ENCODE assay signal across 18 cellular contexts in the genomic region with DNA sequence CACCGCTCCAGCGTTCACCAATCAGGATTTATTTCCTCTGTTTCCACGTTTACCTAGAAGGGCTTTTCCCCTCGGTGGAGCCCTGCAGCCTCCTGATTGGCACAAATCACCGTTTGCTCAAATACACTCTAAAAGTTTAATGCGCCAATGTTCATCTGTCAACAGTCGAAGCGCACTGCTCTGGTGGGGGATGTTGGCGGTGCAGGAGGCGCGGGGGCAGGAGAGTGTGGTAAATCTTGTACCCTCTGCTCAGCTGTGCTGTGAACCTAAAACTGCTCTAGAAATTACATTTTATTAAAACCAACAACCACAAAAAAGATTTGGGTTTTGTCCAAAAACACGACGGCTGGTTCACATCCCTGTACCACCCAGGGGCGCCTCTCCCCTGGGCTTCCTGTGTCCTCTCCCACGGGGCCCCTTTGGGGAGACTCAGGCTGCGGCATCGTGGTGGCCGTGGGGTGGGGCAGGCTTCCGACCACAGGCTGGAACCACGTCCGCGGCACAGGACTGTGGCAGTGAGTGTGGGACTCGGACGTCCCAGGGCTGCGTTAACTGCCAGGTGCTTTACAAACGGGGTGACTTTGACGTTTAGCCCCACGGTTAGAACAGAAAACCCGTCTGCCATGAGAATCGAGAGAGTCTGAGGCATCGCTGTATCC. TPM values are rescaled to one million over a fixed set of nuclear protein-coding genes. Genes with fewer than 3 reads are reported as not detected.
DNase-seq lines count a peak whose midpoint lies in the region; ATAC-seq, FAIRE-seq and TF ChIP-seq lines count a peak whose summit lies in the region.
"Had no signal": no experiment of that assay in that cellular context is flagged by ENCODE, and none has a peak within 500 bp of the region (broad histone marks: within the 10 kb centered on the region; RNA-seq: fewer than 3 reads in every experiment).

No MANE protein-coding gene starts in this region.

- H3K27me3 Mint-ChIP-seq in nephron progenitor cell (ENCODE audit: low read depth, poor library complexity): peaks cover 17% of the 10 kb centered on the region

- peak; percentile 34 to 43 for ATAC-seq in activated naive CD4-positive, alpha-beta T cell treated with anti-CD3 and anti-CD28 coated beads, Interleukin-2, amount 50 U/mL, for 72 hours
- ATAC-seq in IMR-90 (ENCODE audit: low read depth) (no peak), HG02970 (IDR thresholded peaks at IDR 0.05; ENCODE audit: low FRiP score, unreplicated experiment) (no peak), GM19455 (IDR thresholded peaks at IDR 0.05; ENCODE audit: unreplicated experiment) (no peak)
- ATAC-seq: PC-3 had no signal

- POLR2A ChIA-PET in IMR-90 (lab: Charles Lee; ENCODE audit: unreplicated experiment): no interaction called here
- POLR2A ChIA-PET in H1 (lab: Charles Lee; ENCODE audit: partially characterized antibody): interaction anchor here (0.8 kb wide), 1 partner anchor 31 kb away, joined by 3 read pairs; no protein-coding TSS in a partner anchor

- TF ChIP-seq POLR2A in IMR-90 (IDR thresholded peaks at IDR 0.05; ENCODE audit: low read depth, low read length): no peak
- TF ChIP-seq POLR2A in H1 (IDR thresholded peaks at IDR 0.05; ENCODE audit: control extremely low read depth in 1 of 2, low read depth in 2 of 2, low read length in 2 of 2): no peak

- TF ChIP-seq RAD21 in IMR-90 (IDR thresholded peaks at IDR 0.05; ENCODE audit: low read length): no peak
- TF ChIP-seq RAD21 in H1 (IDR thresholded peaks at IDR 0.05 in 1 of 2, conservative IDR thresholded peaks at IDR 0.05 in 1 of 2; ENCODE audit: low read depth in 2 of 2, low read length in 2 of 2): no peak

- H3K27me3 ChIP-seq in IMR-90 (ENCODE audit: control insufficient read depth, insufficient read depth, low read length): peaks cover 44% of the 10 kb centered on the region
- no peaks in the 10 kb centered on the region for H3K27me3 ChIP-seq in H1 (replicated peaks in 1 of 4; ENCODE audit: control insufficient read depth in 3 of 4, extremely low read depth in 1 of 4, insufficient read depth in 3 of 4, low read length in 3 of 4)

- no peak overlapping the region for H3K18ac ChIP-seq in IMR-90 (ENCODE audit: low read depth, low read length)
- H3K18ac ChIP-seq in H1 (ENCODE audit: extremely low read depth, low read length): no peak overlapping the region

- H3K4me3 ChIP-seq in IMR-90 (ENCODE audit: insufficient read depth, low read depth, low read length) (no peak overlapping the region), H1 (ENCODE audit: extremely low read depth in 1 of 4, insufficient read depth in 2 of 4, low read depth in 3 of 4, low read length in 4 of 4) (no peak overlapping the region)
- H3K4me3 ChIP-seq: SJSA1 had no signal

- dilution Hi-C loops in IMR-90 (cut with HindIII; ENCODE audit: low sequenced_read_pairs, unreplicated experiment): no loop called here

- H4K20me1 ChIP-seq in IMR-90 (ENCODE audit: insufficient read depth, low read length) (no peaks in the 10 kb centered on the region), H1 (replicated peaks in 1 of 2; ENCODE audit: control insufficient read depth in 1 of 2, insufficient read depth in 2 of 2, low read length in 2 of 2) (no peaks in the 10 kb centered on the region)

- FAIRE-seq in H1 (lab: Jason Lieb, UNC): no peak
- FAIRE-seq: D721Med had no signal

- intact Hi-C loops in IMR-90 (cut with micrococcal nuclease) (no loop called here), posterior vena cava (cut with DNase I) (no loop called here)

- H3K36me3 ChIP-seq in IMR-90 (ENCODE audit: control insufficient read depth, insufficient read depth, low read length) (no peaks in the 10 kb centered on the region), H1 (ENCODE audit: control insufficient read depth in 2 of 4, insufficient read depth in 4 of 4, low read length in 3 of 4) (no peaks in the 10 kb centered on the region)
- H3K36me3 ChIP-seq: SJSA1 had no signal

- no peak overlapping the region for H3K23ac ChIP-seq in IMR-90 (ENCODE audit: low read depth, low read length)
- no peak overlapping the region for H3K23ac ChIP-seq in H1 (ENCODE audit: insufficient read length)

- H2BK5ac ChIP-seq in IMR-90 (ENCODE audit: low read depth, low read length, poor library complexity, severe bottlenecking) (no peak overlapping the region), H1 (ENCODE audit: low read depth, low read length) (no peak overlapping the region)

- no peak overlapping the region for H4K91ac ChIP-seq in IMR-90 (ENCODE audit: insufficient read depth, low read depth, low read length)
- H4K91ac ChIP-seq in H1 (replicated peaks; ENCODE audit: insufficient read length, low read length): no peak overlapping the region

- no peak overlapping the region for H3K27ac Mint-ChIP-seq in activated naive CD4-positive, alpha-beta T cell treated with anti-CD3 and anti-CD28 coated beads, Interleukin-2, amount 50 U/mL, for 72 hours
- no peak overlapping the region for H3K27ac Mint-ChIP-seq in nephron progenitor cell
- H3K27ac Mint-ChIP-seq: CD4-positive, alpha-beta memory T cell; IgD-negative memory B cell had no signal

- H3K9me3 ChIP-seq in IMR-90 (ENCODE audit: control insufficient read depth, insufficient read depth, low read length): peaks cover 10% of the 10 kb centered on the region
- H3K9me3 ChIP-seq in H1 (ENCODE audit: insufficient read depth in 2 of 2, low read depth in 1 of 2, low read length in 1 of 2): peaks cover 0 to 5% of the 10 kb centered on the region in 2 experiments; a peak in 2 of 4 replicates
- H3K9me3 ChIP-seq: SJSA1 had no signal

- H3K4me3 Mint-ChIP-seq in nephron progenitor cell: no peak overlapping the region
- H3K4me3 Mint-ChIP-seq: H9, IgD-negative memory B cell had no signal

- 50% methylated on average over 22 of the region's 31 CpGs; no CpG with 5 or more reads in 1 of the 2 experiments for WGBS in IMR-90 (ENCODE audit: extremely low coverage in 2 of 2, insufficient read length in 1 of 2), 2 experiments
- WGBS in H1 (ENCODE audit: extremely low coverage in 1 of 2, insufficient coverage in 1 of 2, insufficient read length in 1 of 2, insufficient replicate concordance in 2 of 2, low coverage in 1 of 2, low lambda C conversion rate in 2 of 2, missing lambda C conversion rate in 1 of 2), 2 experiments: 89% methylated on average over 31 of the region's 31 CpGs; no CpG with 5 or more reads in 1 of the 2 experiments

- no TSS peak for BruUV-seq in IMR-90 (replicated peaks; lab: Mats Ljungman, UMichigan)

- H3K79me1 ChIP-seq in IMR-90 (ENCODE audit: low read depth in 1 of 2, low read length in 2 of 2) (no peaks in the 10 kb centered on the region), H1 (ENCODE audit: low read depth, low read length) (no peaks in the 10 kb centered on the region)

- H3K9ac ChIP-seq in IMR-90 (ENCODE audit: low read depth, low read length) (no peak overlapping the region), H1 (replicated peaks in 1 of 4; ENCODE audit: extremely low read depth in 1 of 4, low read depth in 3 of 4, low read length in 3 of 4) (no peak overlapping the region)

- DNase-seq in activated naive CD4-positive, alpha-beta T cell treated with anti-CD3 and anti-CD28 coated beads, Interleukin-2, amount 50 U/mL, for 72 hours (ENCODE audit: low spot score in 2 of 2): no peak
- DNase-seq in activated naive CD4-positive, alpha-beta T cell (lab: John Stamatoyannopoulos, UW): no peak
- DNase-seq in IMR-90 (no peak), H1 (ENCODE audit: low read depth in 1 of 2, low spot score in 2 of 2) (no peak), posterior vena cava (ENCODE audit: low spot score) (peak; percentile 70), nephron progenitor cell (no peak)
- DNase-seq: CD4-positive, alpha-beta memory T cell; H9; NCI-H1048; NCI-H2107; NCI-H226; NCI-H526; PC-3 had no signal

- H2BK15ac ChIP-seq in IMR-90 (ENCODE audit: low read depth, low read length) (no peak overlapping the region), H1 (ENCODE audit: low read length) (no peak overlapping the region)

- H3K9me1 ChIP-seq in IMR-90 (ENCODE audit: insufficient read depth, low read length): no peaks in the 10 kb centered on the region

- no peak for TF ChIP-seq EP300 in H1 (IDR thresholded peaks at IDR 0.05; ENCODE audit: borderline replicate concordance in 1 of 2, low read depth in 2 of 2, low read length in 2 of 2)

- H3K4me1 ChIP-seq in IMR-90 (ENCODE audit: control insufficient read depth, insufficient read depth, low read length) (no peaks in the 10 kb centered on the region), H1 (replicated peaks in 1 of 4; ENCODE audit: control insufficient read depth in 3 of 4, insufficient read depth in 4 of 4, low read length in 3 of 4) (no peaks in the 10 kb centered on the region; a peak in 1 of 7 replicates)
- H3K4me1 ChIP-seq: SJSA1 had no signal

- H3K4me2 ChIP-seq in IMR-90 (ENCODE audit: low read depth, low read length) (no peak overlapping the region), H1 (ENCODE audit: insufficient read depth in 1 of 2, low read depth in 2 of 2, low read length in 2 of 2) (no peak overlapping the region)

- no peaks in the 10 kb centered on the region for H3K79me2 ChIP-seq in H1 (ENCODE audit: control insufficient read depth in 1 of 2, insufficient read depth in 2 of 2, low read length in 2 of 2)

- no peaks in the 10 kb centered on the region for H3K23me2 ChIP-seq in H1 (ENCODE audit: low read depth, low read length)

- no peaks in the 10 kb centered on the region for H3K9me3 Mint-ChIP-seq in activated naive CD4-positive, alpha-beta T cell treated with anti-CD3 and anti-CD28 coated beads, Interleukin-2, amount 50 U/mL, for 72 hours
- H3K9me3 Mint-ChIP-seq in nephron progenitor cell: peaks cover 36% of the 10 kb centered on the region
- H3K9me3 Mint-ChIP-seq: IgD-negative memory B cell had no signal

- H2AK5ac ChIP-seq in IMR-90 (ENCODE audit: low read depth, low read length) (no peak overlapping the region), H1 (ENCODE audit: low read depth, low read length) (no peak overlapping the region)

- H3K4ac ChIP-seq in IMR-90 (ENCODE audit: low read depth, low read length) (no peak overlapping the region), H1 (replicated peaks; ENCODE audit: insufficient read length, low read depth, low read length) (no peak overlapping the region)

- no peaks in the 10 kb centered on the region for H3K36me3 Mint-ChIP-seq in activated naive CD4-positive, alpha-beta T cell treated with anti-CD3 and anti-CD28 coated beads, Interleukin-2, amount 50 U/mL, for 72 hours
- H3K36me3 Mint-ChIP-seq in nephron progenitor cell (ENCODE audit: low read depth): peaks cover 9% of the 10 kb centered on the region
- H3K36me3 Mint-ChIP-seq: CD4-positive, alpha-beta memory T cell; IgD-negative memory B cell had no signal

- H2BK20ac ChIP-seq in IMR-90 (ENCODE audit: low read depth, low read length) (no peak overlapping the region), H1 (ENCODE audit: low read length) (no peak overlapping the region)

- H3K4me1 Mint-ChIP-seq in nephron progenitor cell: peaks cover 11% of the 10 kb centered on the region
- H3K4me1 Mint-ChIP-seq: H9 had no signal

- CTCF ChIA-PET in IMR-90 (lab: Yijun Ruan, JAX) (no interaction called here), H1 (lab: Charles Lee; ENCODE audit: partially characterized antibody) (interaction anchor here (2.5 kb wide), 1 partner anchor 15 kb away, joined by 8 read pairs; no protein-coding TSS in a partner anchor)

- H3K56ac ChIP-seq in IMR-90 (ENCODE audit: extremely low read depth, insufficient read depth, low read length): no peak overlapping the region
- H3K56ac ChIP-seq in H1 (replicated peaks; ENCODE audit: insufficient read length, low read depth, low read length): no peak overlapping the region

- in situ Hi-C loops in IMR-90 (cut with MboI; ENCODE audit: low sequenced_read_pairs): no loop called here

- H2BK12ac ChIP-seq in H1 (ENCODE audit: low read depth, low read length): no peak overlapping the region

- TF ChIP-seq CTCF in IMR-90 (conservative IDR thresholded peaks at IDR 0.05; ENCODE audit: low read depth, low read length) (no peak), H1 (IDR thresholded peaks at IDR 0.05; ENCODE audit: control extremely low read depth in 1 of 3, insufficient read depth in 1 of 3, low read depth in 1 of 3, low read length in 3 of 3) (no peak), nephron progenitor cell (IDR thresholded peaks at IDR 0.05) (no peak)

- H2AFZ ChIP-seq in IMR-90 (replicated peaks; ENCODE audit: low read length, poor library complexity) (peak overlapping the region; percentile 41), H1 (ENCODE audit: low read length) (no peak overlapping the region)

- no peak overlapping the region for H3K14ac ChIP-seq in IMR-90 (replicated peaks; ENCODE audit: low read depth, low read length)
- H3K14ac ChIP-seq in H1 (ENCODE audit: insufficient read length): no peak overlapping the region

- H3K27ac ChIP-seq in IMR-90 (ENCODE audit: insufficient read depth, low read length): no peak overlapping the region
- H3K27ac ChIP-seq in H1 (ENCODE audit: low read depth, low read length): no peak overlapping the region
- H3K27ac ChIP-seq: SJSA1 had no signal

- H2BK120ac ChIP-seq in IMR-90 (ENCODE audit: low read depth, low read length): no peak overlapping the region
- no peak overlapping the region for H2BK120ac ChIP-seq in H1 (replicated peaks; ENCODE audit: low read depth, low read length)

- no peak overlapping the region for H2AK9ac ChIP-seq in IMR-90 (replicated peaks; ENCODE audit: low read depth, low read length, poor library complexity)

- H4K5ac ChIP-seq in IMR-90 (ENCODE audit: low read depth, low read length): no peak overlapping the region
- no peak overlapping the region for H4K5ac ChIP-seq in H1 (ENCODE audit: insufficient read length, low read depth, low read length)

- H4K8ac ChIP-seq in IMR-90 (ENCODE audit: low read depth in 2 of 2, low read length in 2 of 2) (no peak overlapping the region), H1 (ENCODE audit: extremely low read depth, insufficient read depth, low read length) (peak overlapping the region; percentile 68; the same call in 1 of the 2 replicates)

RNA-seq across cellular contexts. Expression of a gene that starts 13.5 kb away (rescaled TPM):
- not detected for total RNA-seq in activated naive CD4-positive, alpha-beta T cell treated with anti-CD3 and anti-CD28 coated beads, Interleukin-2, amount 50 U/mL, for 72 hours
- total RNA-seq in IMR-90 (2012; rRNA removed) (not detected in 2 replicates), posterior vena cava (not detected)
- polyA plus RNA-seq in IMR-90 (2012; rRNA removed) (not detected in 2 replicates), H1 (2011; rRNA removed) (not detected in 2 replicates)
- not detected in 2 replicates for polyA plus RNA-seq in IMR-90 (2012; cell fraction: cytosol; rRNA removed)
- not detected in 2 replicates for polyA plus RNA-seq in IMR-90 (2012; cell fraction: nucleus; rRNA removed; ENCODE audit: low replicate concordance)
- not detected in 2 replicates for total RNA-seq in H1 (2021; fragmentation: NEBNext Ultra II Directional; extraction: Animal tissue kit (Norgen Biotek cat#: 25700))
- polyA plus RNA-seq in H1 (2011; cell fraction: cytosol; rRNA removed): not detected
- polyA plus RNA-seq in H1 (2011; cell fraction: nucleus; rRNA removed): not detected
- polyA plus RNA-seq in H1 (2012, experiment 1 of 2): not detected in 4 replicates
- polyA plus RNA-seq in H1 (2012, experiment 2 of 2): not detected
- polyA plus RNA-seq in H1 (2013, experiment 1 of 2): not detected
- not detected for polyA plus RNA-seq in H1 (2013, experiment 2 of 2)
- not detected in 2 replicates for polyA minus RNA-seq in H1 (2011; rRNA and poly(A)+ RNA removed)
- polyA minus RNA-seq in H1 (2011; cell fraction: cytosol; rRNA and poly(A)+ RNA removed): not detected
- polyA minus RNA-seq in H1 (2011; cell fraction: nucleus; rRNA and poly(A)+ RNA removed): not detected
- total RNA-seq: CD4-positive, alpha-beta memory T cell; H9; PC-3; SJSA1 had no signal
- polyA plus RNA-seq: CD4-positive, alpha-beta memory T cell; IgD-negative memory B cell had no signal

RNA-seq across cellular contexts. Expression of a gene that starts 32.0 kb away (rescaled TPM):
- under 1 TPM; 0.11 to 0.12 TPM for total RNA-seq in activated naive CD4-positive, alpha-beta T cell treated with anti-CD3 and anti-CD28 coated beads, Interleukin-2, amount 50 U/mL, for 72 hours
- not detected in 2 replicates for total RNA-seq in IMR-90 (2012; rRNA removed)
- not detected in 2 replicates for polyA plus RNA-seq in IMR-90 (2012; rRNA removed)
- 0.01 TPM in 1 of 2 replicates, not detected in the other for polyA plus RNA-seq in IMR-90 (2012; cell fraction: cytosol; rRNA removed)
- 0.04 and 0.05 TPM in 2 replicates for polyA plus RNA-seq in IMR-90 (2012; cell fraction: nucleus; rRNA removed; ENCODE audit: low replicate concordance)
- 0.08 and 0.20 TPM in 2 replicates for total RNA-seq in H1 (2021; fragmentation: NEBNext Ultra II Directional; extraction: Animal tissue kit (Norgen Biotek cat#: 25700))
- polyA plus RNA-seq in H1 (2011; rRNA removed): 0.15 and 0.17 TPM in 2 replicates
- 0.18 TPM for polyA plus RNA-seq in H1 (2011; cell fraction: cytosol; rRNA removed)
- polyA plus RNA-seq in H1 (2011; cell fraction: nucleus; rRNA removed): 0.63 TPM
- 0.10 to 0.20 TPM (median 0.13 TPM) in 4 replicates for polyA plus RNA-seq in H1 (2012, experiment 1 of 2)
- not detected for polyA plus RNA-seq in H1 (2012, experiment 2 of 2)
- 0.04 TPM for polyA plus RNA-seq in H1 (2013, experiment 1 of 2)
- 0.02 TPM for polyA plus RNA-seq in H1 (2013, experiment 2 of 2)
- polyA minus RNA-seq in H1 (2011; rRNA and poly(A)+ RNA removed): 0.06 and 0.12 TPM in 2 replicates
- polyA minus RNA-seq in H1 (2011; cell fraction: cytosol; rRNA and poly(A)+ RNA removed): 0.29 TPM
- 0.90 TPM for polyA minus RNA-seq in H1 (2011; cell fraction: nucleus; rRNA and poly(A)+ RNA removed)
- not detected for total RNA-seq in posterior vena cava
- total RNA-seq: CD4-positive, alpha-beta memory T cell; SJSA1 had no signal
- polyA plus RNA-seq: CD4-positive, alpha-beta memory T cell; IgD-negative memory B cell had no signal

RNA-seq across cellular contexts. Expression of a gene that starts 40.6 kb away (rescaled TPM):
- total RNA-seq in activated naive CD4-positive, alpha-beta T cell treated with anti-CD3 and anti-CD28 coated beads, Interleukin-2, amount 50 U/mL, for 72 hours: under 1 TPM in 1 of 2 donors, not detected in 1; 0.29 TPM
- total RNA-seq in IMR-90 (2012; rRNA removed): not detected in 2 replicates
- polyA plus RNA-seq in IMR-90 (2012; rRNA removed): 0.07 and 0.10 TPM in 2 replicates
- polyA plus RNA-seq in IMR-90 (2012; cell fraction: cytosol; rRNA removed): 0.02 and 0.19 TPM in 2 replicates
- polyA plus RNA-seq in IMR-90 (2012; cell fraction: nucleus; rRNA removed; ENCODE audit: low replicate concordance): 0.05 and 0.08 TPM in 2 replicates
- total RNA-seq in H1 (2021; fragmentation: NEBNext Ultra II Directional; extraction: Animal tissue kit (Norgen Biotek cat#: 25700)): not detected in 2 replicates
- 0.17 and 0.20 TPM in 2 replicates for polyA plus RNA-seq in H1 (2011; rRNA removed)
- 0.12 TPM for polyA plus RNA-seq in H1 (2011; cell fraction: cytosol; rRNA removed)
- polyA plus RNA-seq in H1 (2011; cell fraction: nucleus; rRNA removed): 0.34 TPM
- polyA plus RNA-seq in H1 (2012, experiment 1 of 2): 0.09 to 0.28 TPM (median 0.19 TPM) in 3 of 4 replicates, not detected in the other
- polyA plus RNA-seq in H1 (2012, experiment 2 of 2): 0.08 TPM
- 0.08 TPM for polyA plus RNA-seq in H1 (2013, experiment 1 of 2)
- polyA plus RNA-seq in H1 (2013, experiment 2 of 2): 0.09 TPM
- polyA minus RNA-seq in H1 (2011; rRNA and poly(A)+ RNA removed): 0.29 and 0.44 TPM in 2 replicates
- polyA minus RNA-seq in H1 (2011; cell fraction: cytosol; rRNA and poly(A)+ RNA removed): not detected
- polyA minus RNA-seq in H1 (2011; cell fraction: nucleus; rRNA and poly(A)+ RNA removed): not detected
- under 1 TPM; 0.19 to 0.28 TPM for total RNA-seq in posterior vena cava
- total RNA-seq: CD4-positive, alpha-beta memory T cell; H9 had no signal

RNA-seq across cellular contexts. Expression of a gene that starts 45.2 kb away (rescaled TPM):
- total RNA-seq in activated naive CD4-positive, alpha-beta T cell treated with anti-CD3 and anti-CD28 coated beads, Interleukin-2, amount 50 U/mL, for 72 hours: not detected
- total RNA-seq in IMR-90 (2012; rRNA removed) (0.72 and 0.83 TPM in 2 replicates), posterior vena cava (under 1 TPM; 0.43 to 0.56 TPM)
- polyA plus RNA-seq in IMR-90 (2012; rRNA removed) (0.83 and 1.4 TPM in 2 replicates), H1 (2011; rRNA removed) (0.13 and 0.32 TPM in 2 replicates)
- 0.31 and 0.67 TPM in 2 replicates for polyA plus RNA-seq in IMR-90 (2012; cell fraction: cytosol; rRNA removed)
- 10.7 and 19.6 TPM in 2 replicates for polyA plus RNA-seq in IMR-90 (2012; cell fraction: nucleus; rRNA removed; ENCODE audit: low replicate concordance)
- not detected in 2 replicates for total RNA-seq in H1 (2021; fragmentation: NEBNext Ultra II Directional; extraction: Animal tissue kit (Norgen Biotek cat#: 25700))
- polyA plus RNA-seq in H1 (2011; cell fraction: cytosol; rRNA removed): 0.37 TPM
- 0.31 TPM for polyA plus RNA-seq in H1 (2011; cell fraction: nucleus; rRNA removed)
- 0.07 TPM in 1 of 4 replicates, not detected in the others for polyA plus RNA-seq in H1 (2012, experiment 1 of 2)
- polyA plus RNA-seq in H1 (2012, experiment 2 of 2): not detected
- polyA plus RNA-seq in H1 (2013, experiment 1 of 2): 0.14 TPM
- 0.06 TPM for polyA plus RNA-seq in H1 (2013, experiment 2 of 2)
- polyA minus RNA-seq in H1 (2011; rRNA and poly(A)+ RNA removed): 0.16 TPM in 1 of 2 replicates, not detected in the other
- polyA minus RNA-seq in H1 (2011; cell fraction: cytosol; rRNA and poly(A)+ RNA removed): not detected
- polyA minus RNA-seq in H1 (2011; cell fraction: nucleus; rRNA and poly(A)+ RNA removed): 0.80 TPM
- total RNA-seq: CD4-positive, alpha-beta memory T cell; H9 had no signal
- polyA plus RNA-seq: CD4-positive, alpha-beta memory T cell; IgD-negative memory B cell had no signal

Comparison
In these comparisons a context has a peak if more than half of its experiments do, and no peak if none do; other contexts are left out.
1. ATAC-seq: peak in activated naive CD4-positive, alpha-beta T cell treated with anti-CD3 and anti-CD28 coated beads, Interleukin-2, amount 50 U/mL, for 72 hours (2 of 2); none in IMR-90 (single experiment), HG02970 (single experiment) and GM19455 (single experiment).